9 cellular contexts compared by ENCODE assay signal in genomic region chr4:73450398-73451004, GRCh38. TPM values are rescaled to one million over a fixed set of nuclear protein-coding genes. Genes with fewer than 3 reads are reported as not detected.
DNase-seq lines count a peak whose midpoint lies in the region; ATAC-seq lines count a peak whose summit lies in the region.
"Had no signal": no experiment of that assay in that cellular context is flagged by ENCODE, and none has a peak within 500 bp of the region (broad histone marks: within the 10 kb centered on the region; RNA-seq: fewer than 3 reads in every experiment).

No MANE protein-coding gene starts in this region.

- DNase-seq in ELF-1 (ENCODE audit: low read depth, low spot score), result peak; percentile 70
- DNase-seq in NCI-H2107 (lab: John Stamatoyannopoulos, UW), result peak; percentile 48
- DNase-seq in cerebellar cortex (ENCODE audit: low spot score), result peak; percentile 4
- DNase-seq in myocyte (ENCODE audit: low read depth), result peak; percentile 62
- DNase-seq in stimulated activated naive B cell treated with anti-CD40 and anti-IgM and Interleukin-4, amounts not matched to agents 10 μg/mL and 1 μg/mL and 100 μg/mL, for 72 hours, result no peak
- no peak for DNase-seq in stimulated activated CD4-positive, alpha-beta T cell treated with anti-CD3 and anti-CD28 coated beads, Interleukin-15, amount 100 ng/mL, for 24 hours
- DNase-seq in activated CD4-positive, alpha-beta T cell treated with anti-CD3 and anti-CD28 coated beads, Interleukin-2, amount 10 ng/mL, durations not matched to agents 7 days and 5 days, result no peak
- DNase-seq in CD8-positive, alpha-beta memory T cell, result no peak
- DNase-seq: activated CD8-positive, alpha-beta T cell treated with anti-CD3 and anti-CD28 coated beads, Interleukin-2, amount 10 ng/mL, durations not matched to agents 7 days and 5 days had no signal

- no peaks in the 10 kb centered on the region for H3K9me3 ChIP-seq in CD8-positive, alpha-beta memory T cell (ENCODE audit: low read length)

- H3K4me3 ChIP-seq in CD8-positive, alpha-beta memory T cell (ENCODE audit: low read length), result no peak overlapping the region

- H3K36me3 ChIP-seq in CD8-positive, alpha-beta memory T cell (ENCODE audit: insufficient read depth, low read length), result no peaks in the 10 kb centered on the region

- peaks cover 4 to 15% of the 10 kb centered on the region in 2 donors for H3K27me3 Mint-ChIP-seq in stimulated activated naive B cell treated with anti-CD40 and anti-IgM and Interleukin-4, amounts not matched to agents 10 μg/mL and 1 μg/mL and 100 μg/mL, for 72 hours
- H3K27me3 Mint-ChIP-seq in activated CD4-positive, alpha-beta T cell treated with anti-CD3 and anti-CD28 coated beads, Interleukin-2, amount 10 ng/mL, durations not matched to agents 7 days and 5 days, result peaks cover 8% of the 10 kb centered on the region
- peaks cover 2 to 8% of the 10 kb centered on the region in 2 donors for H3K27me3 Mint-ChIP-seq in CD8-positive, alpha-beta memory T cell

- no peaks in the 10 kb centered on the region for H3K36me3 Mint-ChIP-seq in stimulated activated naive B cell treated with anti-CD40 and anti-IgM and Interleukin-4, amounts not matched to agents 10 μg/mL and 1 μg/mL and 100 μg/mL, for 72 hours
- no peaks in the 10 kb centered on the region for H3K36me3 Mint-ChIP-seq in activated CD4-positive, alpha-beta T cell treated with anti-CD3 and anti-CD28 coated beads, Interleukin-2, amount 10 ng/mL, durations not matched to agents 7 days and 5 days (ENCODE audit: low read depth)
- no peaks in the 10 kb centered on the region for H3K36me3 Mint-ChIP-seq in CD8-positive, alpha-beta memory T cell

- CTCF ChIA-PET in activated CD4-positive, alpha-beta T cell treated with anti-CD3 and anti-CD28 coated beads, Interleukin-2, amount 10 ng/mL, durations not matched to agents 7 days and 5 days (lab: Charles Lee), result interaction anchor here (1.1 kb wide), 1 partner anchor 9 kb away, joined by 3 read pairs; no protein-coding TSS in a partner anchor
- CTCF ChIA-PET in CD8-positive, alpha-beta memory T cell (lab: Charles Lee), result no interaction called here

- no peaks in the 10 kb centered on the region for H3K27me3 ChIP-seq in CD8-positive, alpha-beta memory T cell (ENCODE audit: insufficient read depth, low read length, poor library complexity, severe bottlenecking)

- no peak for ATAC-seq in stimulated activated naive B cell treated with anti-CD40 and anti-IgM and Interleukin-4, amounts not matched to agents 10 μg/mL and 1 μg/mL and 100 μg/mL, for 72 hours (replicated peaks)
- ATAC-seq: activated CD8-positive, alpha-beta T cell treated with anti-CD3 and anti-CD28 coated beads, Interleukin-2, amount 10 ng/mL, durations not matched to agents 7 days and 5 days had no signal

- no peaks in the 10 kb centered on the region for H3K4me1 Mint-ChIP-seq in stimulated activated naive B cell treated with anti-CD40 and anti-IgM and Interleukin-4, amounts not matched to agents 10 μg/mL and 1 μg/mL and 100 μg/mL, for 72 hours
- no peaks in the 10 kb centered on the region for H3K4me1 Mint-ChIP-seq in activated CD4-positive, alpha-beta T cell treated with anti-CD3 and anti-CD28 coated beads, Interleukin-2, amount 10 ng/mL, durations not matched to agents 7 days and 5 days
- no peaks in the 10 kb centered on the region for H3K4me1 Mint-ChIP-seq in CD8-positive, alpha-beta memory T cell

- H3K27ac ChIP-seq in CD8-positive, alpha-beta memory T cell (ENCODE audit: low read depth, low read length), result no peak overlapping the region

- H3K4me1 ChIP-seq in CD8-positive, alpha-beta memory T cell (ENCODE audit: insufficient read depth, low read length), result no peaks in the 10 kb centered on the region

- POLR2A ChIA-PET in activated CD4-positive, alpha-beta T cell treated with anti-CD3 and anti-CD28 coated beads, Interleukin-2, amount 10 ng/mL, durations not matched to agents 7 days and 5 days (lab: Charles Lee), result no interaction called here
- POLR2A ChIA-PET in CD8-positive, alpha-beta memory T cell (lab: Charles Lee), result no interaction called here

- no peak overlapping the region for H3K27ac Mint-ChIP-seq in stimulated activated naive B cell treated with anti-CD40 and anti-IgM and Interleukin-4, amounts not matched to agents 10 μg/mL and 1 μg/mL and 100 μg/mL, for 72 hours
- no peak overlapping the region for H3K27ac Mint-ChIP-seq in activated CD4-positive, alpha-beta T cell treated with anti-CD3 and anti-CD28 coated beads, Interleukin-2, amount 10 ng/mL, durations not matched to agents 7 days and 5 days
- no peak overlapping the region for H3K27ac Mint-ChIP-seq in CD8-positive, alpha-beta memory T cell
- H3K27ac Mint-ChIP-seq: activated CD8-positive, alpha-beta T cell treated with anti-CD3 and anti-CD28 coated beads, Interleukin-2, amount 10 ng/mL, durations not matched to agents 7 days and 5 days had no signal

- no peak overlapping the region for H3K4me3 Mint-ChIP-seq in stimulated activated naive B cell treated with anti-CD40 and anti-IgM and Interleukin-4, amounts not matched to agents 10 μg/mL and 1 μg/mL and 100 μg/mL, for 72 hours
- H3K4me3 Mint-ChIP-seq in activated CD4-positive, alpha-beta T cell treated with anti-CD3 and anti-CD28 coated beads, Interleukin-2, amount 10 ng/mL, durations not matched to agents 7 days and 5 days, result no peak overlapping the region
- no peak overlapping the region for H3K4me3 Mint-ChIP-seq in CD8-positive, alpha-beta memory T cell
- H3K4me3 Mint-ChIP-seq: activated CD8-positive, alpha-beta T cell treated with anti-CD3 and anti-CD28 coated beads, Interleukin-2, amount 10 ng/mL, durations not matched to agents 7 days and 5 days had no signal

- H3K9me3 Mint-ChIP-seq in stimulated activated naive B cell treated with anti-CD40 and anti-IgM and Interleukin-4, amounts not matched to agents 10 μg/mL and 1 μg/mL and 100 μg/mL, for 72 hours, result no peaks in the 10 kb centered on the region
- H3K9me3 Mint-ChIP-seq in activated CD4-positive, alpha-beta T cell treated with anti-CD3 and anti-CD28 coated beads, Interleukin-2, amount 10 ng/mL, durations not matched to agents 7 days and 5 days, result no peaks in the 10 kb centered on the region
- no peaks in the 10 kb centered on the region for H3K9me3 Mint-ChIP-seq in CD8-positive, alpha-beta memory T cell

RNA-seq across cellular contexts. Expression of gene AFP, which starts 14.5 kb away (rescaled TPM):
- total RNA-seq in myocyte, result 1.1 TPM in 1 of 2 replicates, not detected in the other
- polyA plus RNA-seq in myocyte (2012), result 0.81 TPM
- total RNA-seq in activated CD4-positive, alpha-beta T cell treated with anti-CD3 and anti-CD28 coated beads, Interleukin-2, amount 10 ng/mL, durations not matched to agents 7 days and 5 days, result not detected
- total RNA-seq in CD8-positive, alpha-beta memory T cell, result not detected
- not detected for polyA plus RNA-seq in CD8-positive, alpha-beta memory T cell
- total RNA-seq: activated CD8-positive, alpha-beta T cell treated with anti-CD3 and anti-CD28 coated beads, Interleukin-2, amount 10 ng/mL, durations not matched to agents 7 days and 5 days had no signal

RNA-seq across cellular contexts. Expression of gene AFM, which starts 31.0 kb away (rescaled TPM):
- total RNA-seq in myocyte, result not detected in 2 replicates
- polyA plus RNA-seq in myocyte (2012), result not detected
- not detected for total RNA-seq in activated CD4-positive, alpha-beta T cell treated with anti-CD3 and anti-CD28 coated beads, Interleukin-2, amount 10 ng/mL, durations not matched to agents 7 days and 5 days
- not detected for total RNA-seq in CD8-positive, alpha-beta memory T cell
- polyA plus RNA-seq in CD8-positive, alpha-beta memory T cell, result not detected
- total RNA-seq: activated CD8-positive, alpha-beta T cell treated with anti-CD3 and anti-CD28 coated beads, Interleukin-2, amount 10 ng/mL, durations not matched to agents 7 days and 5 days had no signal

RNA-seq across cellular contexts. Expression of gene ALB, which starts 46.4 kb away (rescaled TPM):
- not detected in 2 replicates for total RNA-seq in myocyte
- not detected for polyA plus RNA-seq in myocyte (2012)
- not detected for total RNA-seq in activated CD4-positive, alpha-beta T cell treated with anti-CD3 and anti-CD28 coated beads, Interleukin-2, amount 10 ng/mL, durations not matched to agents 7 days and 5 days
- total RNA-seq in CD8-positive, alpha-beta memory T cell, result not detected
- not detected for polyA plus RNA-seq in CD8-positive, alpha-beta memory T cell
- total RNA-seq: activated CD8-positive, alpha-beta T cell treated with anti-CD3 and anti-CD28 coated beads, Interleukin-2, amount 10 ng/mL, durations not matched to agents 7 days and 5 days had no signal

Comparison
In these comparisons a context has a peak if more than half of its experiments do, and no peak if none do; other contexts are left out.
1. DNase-seq: peak in ELF-1 (single experiment), NCI-H2107 (single experiment), cerebellar cortex (single experiment) and myocyte (single experiment); none in stimulated activated naive B cell treated with anti-CD40 and anti-IgM and Interleukin-4, amounts not matched to agents 10 μg/mL and 1 μg/mL and 100 μg/mL, for 72 hours (single experiment), stimulated activated CD4-positive, alpha-beta T cell treated with anti-CD3 and anti-CD28 coated beads, Interleukin-15, amount 100 ng/mL, for 24 hours (single experiment), activated CD4-positive, alpha-beta T cell treated with anti-CD3 and anti-CD28 coated beads, Interleukin-2, amount 10 ng/mL, durations not matched to agents 7 days and 5 days (single experiment) and CD8-positive, alpha-beta memory T cell (0 of 5).